In genomic region chr14:22689186-22689585, GRCh38 we compare ENCODE assay signal across 12 cellular contexts. TPM values are rescaled to one million over a fixed set of nuclear protein-coding genes. Genes with fewer than 3 reads are reported as not detected.
DNase-seq lines count a peak whose midpoint lies in the region; ATAC-seq and TF ChIP-seq lines count a peak whose summit lies in the region.
"Had no signal": no experiment of that assay in that cellular context is flagged by ENCODE, and none has a peak within 500 bp of the region (broad histone marks: within the 10 kb centered on the region; RNA-seq: fewer than 3 reads in every experiment).

No MANE protein-coding gene starts in this region.

- H3K79me1 ChIP-seq in IMR-90 (ENCODE audit: low read depth in 1 of 2, low read length in 2 of 2) (no peaks in the 10 kb centered on the region), H9 (ENCODE audit: insufficient read depth, low read depth, low read length, poor library complexity, severe bottlenecking) (no peaks in the 10 kb centered on the region)

- no TSS peak for BruUV-seq in IMR-90 (replicated peaks; lab: Mats Ljungman, UMichigan)

- peaks cover 0 to 7% (median 0%) of the 10 kb centered on the region in 3 experiments; a peak in 1 of 7 replicates for H3K36me3 Mint-ChIP-seq in H9 (ENCODE audit: insufficient read depth in 1 of 3, low read depth in 3 of 3)

- H2BK20ac ChIP-seq in IMR-90 (ENCODE audit: low read depth, low read length) (no peak overlapping the region), H9 (ENCODE audit: low read depth, low read length, poor library complexity, severe bottlenecking) (no peak overlapping the region)

- no peak overlapping the region for H2BK5ac ChIP-seq in IMR-90 (ENCODE audit: low read depth, low read length, poor library complexity, severe bottlenecking)
- H2BK5ac ChIP-seq in H9 (ENCODE audit: insufficient read length, low read length) = no peak overlapping the region

- H3K18ac ChIP-seq in IMR-90 (ENCODE audit: low read depth, low read length) (no peak overlapping the region), H9 (ENCODE audit: insufficient read length, low read depth, low read length) (no peak overlapping the region)

- H3K4me3 ChIP-seq in IMR-90 (ENCODE audit: insufficient read depth, low read depth, low read length) (no peak overlapping the region), brain microvascular endothelial cell (ENCODE audit: low read depth, low read length) (no peak overlapping the region), mesodermal cell (ENCODE audit: extremely low read depth, insufficient read depth, low read length, poor library complexity, severe bottlenecking) (no peak overlapping the region), sigmoid colon (no peak overlapping the region), body of pancreas (no peak overlapping the region)
- H3K4me3 ChIP-seq: esophagus squamous epithelium, prostate gland had no signal

- H4K8ac ChIP-seq in IMR-90 (ENCODE audit: low read depth in 2 of 2, low read length in 2 of 2) = no peak overlapping the region
- no peak overlapping the region for H4K8ac ChIP-seq in H9 (replicated peaks; ENCODE audit: insufficient read length, low read depth, low read length)

- TF ChIP-seq EP300 in sigmoid colon (IDR thresholded peaks at IDR 0.05) = no peak

- H3K4me1 ChIP-seq in IMR-90 (ENCODE audit: control insufficient read depth, insufficient read depth, low read length) (peaks cover 2% of the 10 kb centered on the region; the same call in 1 of the 2 replicates), mesodermal cell (ENCODE audit: control insufficient read depth, insufficient read depth, low read length, poor library complexity, severe bottlenecking) (peaks cover 10% of the 10 kb centered on the region), sigmoid colon (no peaks in the 10 kb centered on the region), body of pancreas (peaks cover 10% of the 10 kb centered on the region), H9 (ENCODE audit: insufficient read depth, low read length) (peaks cover 2% of the 10 kb centered on the region; the same call in 1 of the 2 replicates)
- H3K4me1 ChIP-seq: esophagus squamous epithelium, prostate gland had no signal

- no peak overlapping the region for H3K27ac Mint-ChIP-seq in H9

- H3K27me3 ChIP-seq in IMR-90 (ENCODE audit: control insufficient read depth, insufficient read depth, low read length) (peaks cover 22% of the 10 kb centered on the region), brain microvascular endothelial cell (replicated peaks) (no peaks in the 10 kb centered on the region), sigmoid colon (no peaks in the 10 kb centered on the region), body of pancreas (no peaks in the 10 kb centered on the region), H9 (ENCODE audit: insufficient read depth, low read length) (no peaks in the 10 kb centered on the region)

- H4K5ac ChIP-seq in IMR-90 (ENCODE audit: low read depth, low read length) (no peak overlapping the region), H9 (ENCODE audit: insufficient read length, low read depth, low read length) (no peak overlapping the region)

- TF ChIP-seq POLR2A in IMR-90 (IDR thresholded peaks at IDR 0.05; ENCODE audit: low read depth, low read length) (no peak), sigmoid colon (IDR thresholded peaks at IDR 0.05) (no peak), body of pancreas (IDR thresholded peaks at IDR 0.05) (no peak)

- ATAC-seq in IMR-90 (ENCODE audit: low read depth) = peak; percentile 92
- no peak for ATAC-seq in HG03039 (IDR thresholded peaks at IDR 0.05; ENCODE audit: unreplicated experiment)
- no peak for ATAC-seq in body of pancreas

- TF ChIP-seq CTCF in IMR-90 (conservative IDR thresholded peaks at IDR 0.05; ENCODE audit: low read depth, low read length) = no peak
- TF ChIP-seq CTCF in brain microvascular endothelial cell (IDR thresholded peaks at IDR 0.05; ENCODE audit: low read depth, low read length, missing control alignments) = no peak
- TF ChIP-seq CTCF in sigmoid colon (IDR thresholded peaks at IDR 0.05) = no peak
- TF ChIP-seq CTCF in body of pancreas (IDR thresholded peaks at IDR 0.05) = no peak
- TF ChIP-seq CTCF in H9 (conservative IDR thresholded peaks at IDR 0.05) = no peak

- H3K4me2 ChIP-seq in IMR-90 (ENCODE audit: low read depth, low read length) (no peak overlapping the region), H9 (ENCODE audit: insufficient read depth, insufficient read length, low read length) (no peak overlapping the region)

- no peak overlapping the region for H3T11ph ChIP-seq in H9 (ENCODE audit: low read length)

- H2AFZ ChIP-seq in IMR-90 (replicated peaks; ENCODE audit: low read length, poor library complexity) (no peak overlapping the region), H9 (ENCODE audit: low read length) (no peak overlapping the region)

- dilution Hi-C loops in IMR-90 (cut with HindIII; ENCODE audit: low sequenced_read_pairs, unreplicated experiment) = no loop called here

- H3K4me3 Mint-ChIP-seq in H9 = no peak overlapping the region

- H4K20me1 ChIP-seq in IMR-90 (ENCODE audit: insufficient read depth, low read length) (no peaks in the 10 kb centered on the region), H9 (ENCODE audit: control insufficient read depth, insufficient read depth, insufficient read length) (no peaks in the 10 kb centered on the region)

- H2BK120ac ChIP-seq in IMR-90 (ENCODE audit: low read depth, low read length) (no peak overlapping the region), H9 (ENCODE audit: low read depth, low read length, poor library complexity, severe bottlenecking) (no peak overlapping the region)

- POLR2A ChIA-PET in IMR-90 (lab: Charles Lee; ENCODE audit: unreplicated experiment) = no interaction called here

- H3K23ac ChIP-seq in IMR-90 (ENCODE audit: low read depth, low read length) (no peak overlapping the region), H9 (ENCODE audit: insufficient read length, low read depth, low read length) (no peak overlapping the region)

- H3K27me3 Mint-ChIP-seq in H9 (ENCODE audit: low read depth) = peaks cover 30% of the 10 kb centered on the region; the same call in 1 of the 2 replicates

- DNase-seq in DMS53 (lab: John Stamatoyannopoulos, UW) = peak; percentile 85
- peak; percentile 92 for DNase-seq in IMR-90
- DNase-seq in brain microvascular endothelial cell = peak; percentile 90
- DNase-seq in sigmoid colon = no peak
- DNase-seq in body of pancreas = no peak
- no peak for DNase-seq in H9
- DNase-seq: activated CD8-positive, alpha-beta memory T cell treated with anti-CD3 and anti-CD28 coated beads, Interleukin-2, amount 50 U/mL, for 4 hours; esophagus squamous epithelium; substantia nigra had no signal

- H2AK5ac ChIP-seq in IMR-90 (ENCODE audit: low read depth, low read length) = no peak overlapping the region
- no peak overlapping the region for H2AK5ac ChIP-seq in H9 (ENCODE audit: insufficient read length, low read length)

- H3K36me3 ChIP-seq in IMR-90 (ENCODE audit: control insufficient read depth, insufficient read depth, low read length) (no peaks in the 10 kb centered on the region), brain microvascular endothelial cell (replicated peaks) (no peaks in the 10 kb centered on the region), mesodermal cell (ENCODE audit: control insufficient read depth, insufficient read depth, low read length) (no peaks in the 10 kb centered on the region), sigmoid colon (no peaks in the 10 kb centered on the region), body of pancreas (replicated peaks in 1 of 2; ENCODE audit: insufficient read depth in 1 of 2, low read depth in 2 of 2) (no peaks in the 10 kb centered on the region)
- H3K36me3 ChIP-seq: esophagus squamous epithelium, prostate gland had no signal

- no peak overlapping the region for H2BK15ac ChIP-seq in IMR-90 (ENCODE audit: low read depth, low read length)
- H2BK15ac ChIP-seq in H9 (ENCODE audit: low read depth, low read length) = no peak overlapping the region

- H3K9me1 ChIP-seq in IMR-90 (ENCODE audit: insufficient read depth, low read length) = no peaks in the 10 kb centered on the region

- H3K9me3 ChIP-seq in IMR-90 (ENCODE audit: control insufficient read depth, insufficient read depth, low read length) (peaks cover 5% of the 10 kb centered on the region), mesodermal cell (ENCODE audit: control insufficient read depth, low read length) (peaks cover 18% of the 10 kb centered on the region), sigmoid colon (peaks cover 0 to 4% (median 2%) of the 10 kb centered on the region in 4 donors), body of pancreas (no peaks in the 10 kb centered on the region), H9 (ENCODE audit: control insufficient read depth, low read depth, low read length) (no peaks in the 10 kb centered on the region)
- H3K9me3 ChIP-seq: prostate gland had no signal

- H3K14ac ChIP-seq in IMR-90 (replicated peaks; ENCODE audit: low read depth, low read length) (no peak overlapping the region), H9 (ENCODE audit: insufficient read depth, low read length) (no peak overlapping the region)

- no peak overlapping the region for H2AK9ac ChIP-seq in IMR-90 (replicated peaks; ENCODE audit: low read depth, low read length, poor library complexity)

- H3K4me1 Mint-ChIP-seq in H9 = peaks cover 11 to 13% of the 10 kb centered on the region in 2 experiments

- WGBS in IMR-90 (ENCODE audit: extremely low coverage in 2 of 2, insufficient read length in 1 of 2), 2 experiments = no CpG with 5 or more reads among the region's 1 CpG
- no CpG with 5 or more reads among the region's 1 CpG for WGBS in mesodermal cell (ENCODE audit: insufficient coverage in 2 of 2), 2 experiments
- WGBS in sigmoid colon, 2 donors = 18 to 36% methylated on average over 1 of the region's 1 CpG
- 56 to 57% methylated on average over 1 of the region's 1 CpG for WGBS in body of pancreas, 2 donors
- no CpG with 5 or more reads among the region's 1 CpG for WGBS in H9 (ENCODE audit: extremely low coverage, insufficient read length, low lambda C conversion rate)

- no peak overlapping the region for H3K56ac ChIP-seq in IMR-90 (ENCODE audit: extremely low read depth, insufficient read depth, low read length)
- no peak overlapping the region for H3K56ac ChIP-seq in H9 (ENCODE audit: insufficient read length, low read depth, low read length)

- peaks cover 15 to 21% of the 10 kb centered on the region in 2 experiments for H3K9me3 Mint-ChIP-seq in H9

- no peak overlapping the region for H2BK12ac ChIP-seq in H9 (ENCODE audit: insufficient read length, low read depth, low read length)

- H4K91ac ChIP-seq in IMR-90 (ENCODE audit: insufficient read depth, low read depth, low read length) = no peak overlapping the region
- no peak overlapping the region for H4K91ac ChIP-seq in H9 (ENCODE audit: insufficient read length, low read depth, low read length)

- H3K9ac ChIP-seq in IMR-90 (ENCODE audit: low read depth, low read length) = no peak overlapping the region
- H3K9ac ChIP-seq in H9 (ENCODE audit: extremely low read depth, insufficient read length, low read length) = no peak overlapping the region

- intact Hi-C loops in IMR-90 (cut with micrococcal nuclease) = no loop called here
- intact Hi-C loops in sigmoid colon (cut with DNase I) = no loop called here
- intact Hi-C loops in body of pancreas (cut with DNase I) = no loop called here

- CTCF ChIA-PET in IMR-90 (lab: Yijun Ruan, JAX) = no interaction called here

- TF ChIP-seq RAD21 in IMR-90 (IDR thresholded peaks at IDR 0.05; ENCODE audit: low read length) = no peak

- no peak overlapping the region for H3K4ac ChIP-seq in IMR-90 (ENCODE audit: low read depth, low read length)
- no peak overlapping the region for H3K4ac ChIP-seq in H9 (ENCODE audit: low read depth, low read length)

- H3K23me2 ChIP-seq in H9 (ENCODE audit: insufficient read length, low read depth, low read length, poor library complexity, severe bottlenecking) = no peaks in the 10 kb centered on the region

- in situ Hi-C loops in IMR-90 (cut with MboI; ENCODE audit: low sequenced_read_pairs) (no loop called here), brain microvascular endothelial cell (cut with HindIII; ENCODE audit: low pct_ligation_motif_present, low sequenced_read_pairs) (no loop called here)

- H3K79me2 ChIP-seq in H9 (ENCODE audit: insufficient read depth, low read length) = no peaks in the 10 kb centered on the region

- no peak overlapping the region for H3K27ac ChIP-seq in IMR-90 (ENCODE audit: insufficient read depth, low read length)
- H3K27ac ChIP-seq in brain microvascular endothelial cell = peak overlapping the region; percentile 56
- peak overlapping the region; percentile 61 for H3K27ac ChIP-seq in mesodermal cell (ENCODE audit: low read depth, low read length, severe bottlenecking)
- no peak overlapping the region for H3K27ac ChIP-seq in sigmoid colon
- H3K27ac ChIP-seq in body of pancreas = no peak overlapping the region
- no peak overlapping the region for H3K27ac ChIP-seq in H9 (ENCODE audit: insufficient read length, low read depth, low read length)
- H3K27ac ChIP-seq: esophagus squamous epithelium, prostate gland had no signal

RNA-seq across cellular contexts. Expression of gene OR6J1, which starts 45.0 kb away (rescaled TPM):
- total RNA-seq in IMR-90 (2012; rRNA removed) (not detected in 2 replicates), sigmoid colon (not detected), body of pancreas (not detected), H9 (2021) (not detected in 2 replicates)
- polyA plus RNA-seq in IMR-90 (2012; rRNA removed) (not detected in 2 replicates), sigmoid colon (not detected)
- polyA plus RNA-seq in IMR-90 (2012; cell fraction: cytosol; rRNA removed) = not detected in 2 replicates
- polyA plus RNA-seq in IMR-90 (2012; cell fraction: nucleus; rRNA removed; ENCODE audit: low replicate concordance) = not detected in 2 replicates
- polyA plus RNA-seq in mesodermal cell (2013, experiment 1 of 2) = not detected
- polyA plus RNA-seq in mesodermal cell (2013, experiment 2 of 2) = not detected
- total RNA-seq: esophagus squamous epithelium, prostate gland had no signal

Comparison
In these comparisons a context has a peak if more than half of its experiments do, and no peak if none do; other contexts are left out.
1. DNase-seq: peak in DMS53 (single experiment), IMR-90 (single experiment) and brain microvascular endothelial cell (single experiment); none in sigmoid colon (single experiment), body of pancreas (0 of 4) and H9 (single experiment).
2. H3K27ac ChIP-seq: peak in brain microvascular endothelial cell (single experiment) and mesodermal cell (single experiment); none in IMR-90 (single experiment), sigmoid colon (0 of 4), body of pancreas (0 of 4) and H9 (single experiment).